Comparison of ENCODE assay signal across 20 cellular contexts in genomic region chr17:68535903-68536302, GRCh38. TPM values are rescaled to one million over a fixed set of nuclear protein-coding genes. Genes with fewer than 3 reads are reported as not detected.
DNase-seq lines count a peak whose midpoint lies in the region; ATAC-seq and TF ChIP-seq lines count a peak whose summit lies in the region.
"Had no signal": no experiment of that assay in that cellular context is flagged by ENCODE, and none has a peak within 500 bp of the region (broad histone marks: within the 10 kb centered on the region; RNA-seq: fewer than 3 reads in every experiment).

No MANE protein-coding gene starts in this region.

- H4K20me1 ChIP-seq in hepatocyte (ENCODE audit: insufficient read depth, poor library complexity, severe bottlenecking) = no peaks in the 10 kb centered on the region

- H3K79me2 ChIP-seq in hepatocyte = no peaks in the 10 kb centered on the region

- peaks cover 6% of the 10 kb centered on the region for H3K4me1 Mint-ChIP-seq in activated CD4-positive, alpha-beta T cell treated with anti-CD3 and anti-CD28 coated beads, Interleukin-2, amount 10 ng/mL, durations not matched to agents 24 days and 14 days
- peaks cover 9% of the 10 kb centered on the region for H3K4me1 Mint-ChIP-seq in activated CD4-positive, alpha-beta T cell treated with anti-CD3 and anti-CD28 coated beads for 36 hours
- H3K4me1 Mint-ChIP-seq in stimulated activated naive B cell treated with anti-CD40 and anti-IgM and Interleukin-4, amounts not matched to agents 10 μg/mL and 1 μg/mL and 100 μg/mL, for 72 hours = peaks cover 8% of the 10 kb centered on the region in 2 donors

- H3K4me3 Mint-ChIP-seq in activated CD4-positive, alpha-beta T cell treated with anti-CD3 and anti-CD28 coated beads, Interleukin-2, amount 10 ng/mL, durations not matched to agents 24 days and 14 days = no peak overlapping the region
- H3K4me3 Mint-ChIP-seq in activated CD4-positive, alpha-beta T cell treated with anti-CD3 and anti-CD28 coated beads for 36 hours = no peak overlapping the region
- H3K4me3 Mint-ChIP-seq in stimulated activated naive B cell treated with anti-CD40 and anti-IgM and Interleukin-4, amounts not matched to agents 10 μg/mL and 1 μg/mL and 100 μg/mL, for 72 hours = no peak overlapping the region
- H3K4me3 Mint-ChIP-seq: CD8-positive, alpha-beta memory T cell had no signal

- no peak overlapping the region for H2AFZ ChIP-seq in hepatocyte
- H2AFZ ChIP-seq: GM23248 had no signal

- H3K27ac ChIP-seq in right atrium auricular region (peak overlapping the region; percentile 13 to 22), hepatocyte (peak overlapping the region; percentile 51), suprapubic skin (peak overlapping the region; percentile 24)
- H3K27ac ChIP-seq: 22Rv1, GM23248 had no signal

- no peaks in the 10 kb centered on the region for H3K27me3 ChIP-seq in right atrium auricular region
- no peaks in the 10 kb centered on the region for H3K27me3 ChIP-seq in hepatocyte
- no peaks in the 10 kb centered on the region for H3K27me3 ChIP-seq in suprapubic skin

- no peak for DNase-seq in activated CD4-positive, alpha-beta T cell treated with anti-CD3 and anti-CD28 coated beads, Interleukin-2, amount 10 ng/mL, durations not matched to agents 24 days and 14 days
- DNase-seq in activated CD4-positive, alpha-beta T cell treated with anti-CD3 and anti-CD28 coated beads for 36 hours = no peak
- DNase-seq in right atrium auricular region (ENCODE audit: low spot score) (no peak), left ventricle myocardium superior (no peak), hepatocyte (ENCODE audit: low spot score) (no peak), suprapubic skin (ENCODE audit: low spot score in 2 of 2) (no peak), NCI-H1436 treated with DMSO at 0.1 percent for 48 hours (lab: John Stamatoyannopoulos, UW) (no peak)
- no peak for DNase-seq in stimulated activated naive B cell treated with anti-CD40 and anti-IgM and Interleukin-4, amounts not matched to agents 10 μg/mL and 1 μg/mL and 100 μg/mL, for 72 hours
- DNase-seq: CD8-positive, alpha-beta memory T cell; DMS79; GM23248; KBM-7; NCI-H1417 treated with DMSO at 0.1 percent for 48 hours; NCI-H2029; NCI-H2171; NCI-H446; NCI-H748 treated with DMSO at 0.1 percent for 48 hours; OCI-M1; RPMI8226 had no signal

- H3K4me1 ChIP-seq in right atrium auricular region (peaks cover 0 to 15% of the 10 kb centered on the region in 2 donors), hepatocyte (ENCODE audit: insufficient read depth) (no peaks in the 10 kb centered on the region), suprapubic skin (peaks cover 15% of the 10 kb centered on the region)

- peak overlapping the region; percentile 37 for H3K27ac Mint-ChIP-seq in activated CD4-positive, alpha-beta T cell treated with anti-CD3 and anti-CD28 coated beads, Interleukin-2, amount 10 ng/mL, durations not matched to agents 24 days and 14 days
- H3K27ac Mint-ChIP-seq in activated CD4-positive, alpha-beta T cell treated with anti-CD3 and anti-CD28 coated beads for 36 hours = no peak overlapping the region
- H3K27ac Mint-ChIP-seq in stimulated activated naive B cell treated with anti-CD40 and anti-IgM and Interleukin-4, amounts not matched to agents 10 μg/mL and 1 μg/mL and 100 μg/mL, for 72 hours = no peak overlapping the region

- no peaks in the 10 kb centered on the region for H3K27me3 Mint-ChIP-seq in activated CD4-positive, alpha-beta T cell treated with anti-CD3 and anti-CD28 coated beads, Interleukin-2, amount 10 ng/mL, durations not matched to agents 24 days and 14 days
- no peaks in the 10 kb centered on the region for H3K27me3 Mint-ChIP-seq in activated CD4-positive, alpha-beta T cell treated with anti-CD3 and anti-CD28 coated beads for 36 hours
- no peaks in the 10 kb centered on the region for H3K27me3 Mint-ChIP-seq in stimulated activated naive B cell treated with anti-CD40 and anti-IgM and Interleukin-4, amounts not matched to agents 10 μg/mL and 1 μg/mL and 100 μg/mL, for 72 hours
- H3K27me3 Mint-ChIP-seq: CD8-positive, alpha-beta memory T cell had no signal

- H3K9me2 ChIP-seq in hepatocyte (replicated peaks; ENCODE audit: insufficient read depth) = no peaks in the 10 kb centered on the region

- intact Hi-C loops in activated CD4-positive, alpha-beta T cell treated with anti-CD3 and anti-CD28 coated beads, Interleukin-2, amount 10 ng/mL, durations not matched to agents 24 days and 14 days (cut with micrococcal nuclease) = loop anchor here (2.0 kb wide), 1 partner anchor 225 kb away; no protein-coding TSS in a partner anchor
- intact Hi-C loops in activated CD4-positive, alpha-beta T cell treated with anti-CD3 and anti-CD28 coated beads for 36 hours (cut with DNase I, micrococcal nuclease) = loop anchor here (2.0 to 10.0 kb wide), 2 partner anchors 79 to 699 kb away; no protein-coding TSS in a partner anchor
- intact Hi-C loops in left ventricle myocardium superior (cut with micrococcal nuclease) = loop anchor here (10.0 kb wide), 1 partner anchor 219 kb away; no protein-coding TSS in a partner anchor

- H3K4me3 ChIP-seq in right atrium auricular region = no peak overlapping the region
- H3K4me3 ChIP-seq in hepatocyte = no peak overlapping the region
- H3K4me3 ChIP-seq in suprapubic skin = no peak overlapping the region
- H3K4me3 ChIP-seq: GM23248 had no signal

- TF ChIP-seq CTCF in right atrium auricular region (IDR thresholded peaks at IDR 0.05) = no peak
- no peak for TF ChIP-seq CTCF in hepatocyte (IDR thresholded peaks at IDR 0.05; ENCODE audit: poor library complexity)
- no peak for TF ChIP-seq CTCF in suprapubic skin (IDR thresholded peaks at IDR 0.05)

- H3K9me3 ChIP-seq in right atrium auricular region = no peaks in the 10 kb centered on the region
- no peaks in the 10 kb centered on the region for H3K9me3 ChIP-seq in hepatocyte (ENCODE audit: low read depth)
- no peaks in the 10 kb centered on the region for H3K9me3 ChIP-seq in suprapubic skin

- POLR2A ChIA-PET in activated CD4-positive, alpha-beta T cell treated with anti-CD3 and anti-CD28 coated beads for 36 hours (lab: Charles Lee) = no interaction called here

- CTCF ChIA-PET in activated CD4-positive, alpha-beta T cell treated with anti-CD3 and anti-CD28 coated beads for 36 hours (lab: Charles Lee) = interaction anchor here (0.6 to 0.7 kb wide), 2 partner anchors 184 to 223 kb away, joined by 3 to 4 read pairs; no protein-coding TSS in a partner anchor

- H3K36me3 ChIP-seq in right atrium auricular region (peaks cover 82% of the 10 kb centered on the region), hepatocyte (replicated peaks; ENCODE audit: insufficient read depth, low read depth) (no peaks in the 10 kb centered on the region), suprapubic skin (peaks cover 70% of the 10 kb centered on the region)

- H3K36me3 Mint-ChIP-seq in activated CD4-positive, alpha-beta T cell treated with anti-CD3 and anti-CD28 coated beads, Interleukin-2, amount 10 ng/mL, durations not matched to agents 24 days and 14 days (ENCODE audit: low read depth) = peaks cover 41% of the 10 kb centered on the region
- peaks cover 27% of the 10 kb centered on the region for H3K36me3 Mint-ChIP-seq in activated CD4-positive, alpha-beta T cell treated with anti-CD3 and anti-CD28 coated beads for 36 hours (ENCODE audit: low read depth)
- peaks cover 39 to 50% of the 10 kb centered on the region in 2 donors for H3K36me3 Mint-ChIP-seq in stimulated activated naive B cell treated with anti-CD40 and anti-IgM and Interleukin-4, amounts not matched to agents 10 μg/mL and 1 μg/mL and 100 μg/mL, for 72 hours

- TF ChIP-seq EP300 in suprapubic skin (IDR thresholded peaks at IDR 0.05) = no peak

- no peak for TF ChIP-seq POLR2A in suprapubic skin (IDR thresholded peaks at IDR 0.05)

- H3K4me2 ChIP-seq in hepatocyte = no peak overlapping the region

- WGBS in hepatocyte (ENCODE audit: low lambda C conversion rate, missing lambda C conversion rate) = 69% methylated on average over 3 of the region's 3 CpGs
- WGBS in suprapubic skin = 80% methylated on average over 3 of the region's 3 CpGs

- H3K9me3 Mint-ChIP-seq in activated CD4-positive, alpha-beta T cell treated with anti-CD3 and anti-CD28 coated beads, Interleukin-2, amount 10 ng/mL, durations not matched to agents 24 days and 14 days = no peaks in the 10 kb centered on the region
- H3K9me3 Mint-ChIP-seq in activated CD4-positive, alpha-beta T cell treated with anti-CD3 and anti-CD28 coated beads for 36 hours (ENCODE audit: low read depth) = no peaks in the 10 kb centered on the region
- no peaks in the 10 kb centered on the region for H3K9me3 Mint-ChIP-seq in stimulated activated naive B cell treated with anti-CD40 and anti-IgM and Interleukin-4, amounts not matched to agents 10 μg/mL and 1 μg/mL and 100 μg/mL, for 72 hours
- H3K9me3 Mint-ChIP-seq: CD8-positive, alpha-beta memory T cell had no signal

- no peak for ATAC-seq in activated CD4-positive, alpha-beta T cell treated with anti-CD3 and anti-CD28 coated beads for 36 hours
- no peak for ATAC-seq in left ventricle myocardium superior
- no peak for ATAC-seq in stimulated activated naive B cell treated with anti-CD40 and anti-IgM and Interleukin-4, amounts not matched to agents 10 μg/mL and 1 μg/mL and 100 μg/mL, for 72 hours (replicated peaks)

RNA-seq across cellular contexts. Expression of gene PRKAR1A, which starts 23.7 kb away (rescaled TPM):
- 194 and 207 TPM in 2 replicates for total RNA-seq in activated CD4-positive, alpha-beta T cell treated with anti-CD3 and anti-CD28 coated beads, Interleukin-2, amount 10 ng/mL, durations not matched to agents 24 days and 14 days
- total RNA-seq in activated CD4-positive, alpha-beta T cell treated with anti-CD3 and anti-CD28 coated beads for 36 hours = 100 to 1,000 TPM; 165 to 167 TPM
- total RNA-seq in right atrium auricular region = 100 to 1,000 TPM; 534 to 672 TPM
- total RNA-seq in left ventricle myocardium superior = 599 TPM
- 253 and 270 TPM in 2 replicates for total RNA-seq in hepatocyte
- polyA plus RNA-seq in hepatocyte = 182 TPM in 2 replicates
- 100 to 1,000 TPM; 245 to 286 (median 264) TPM for total RNA-seq in suprapubic skin
